In genomic region chr5:60672693-60673264, GRCh38 we compare ENCODE assay signal across 1 cellular context.
TF ChIP-seq lines count a peak whose summit lies in the region.

No MANE protein-coding gene starts in this region.

TF ChIP-seq in HepG2, 621 proteins besides CTCF, POLR2A, EP300 and RAD21 (continued from another document and continues in another):
- TF ChIP-seq ZNF280B (CRISPR knock-in tag; IDR thresholded peaks at IDR 0.05; ENCODE audit: borderline replicate concordance) (no peak), HOXA5 (CRISPR knock-in tag; IDR thresholded peaks at IDR 0.05) (peak; percentile 77; the same call in 1 of the 2 replicates), ZNF251 (CRISPR knock-in tag; IDR thresholded peaks at IDR 0.05) (no peak), NRL (CRISPR knock-in tag; IDR thresholded peaks at IDR 0.05; ENCODE audit: borderline replicate concordance) (no peak), NR0B2 (CRISPR knock-in tag; IDR thresholded peaks at IDR 0.05) (no peak), THYN1 (CRISPR knock-in tag; IDR thresholded peaks at IDR 0.05; ENCODE audit: borderline replicate concordance, low read depth) (no peak), XRCC5 (optimal IDR thresholded peaks at IDR 0.05; ENCODE audit: low read length) (no peak), CCAR2 (optimal IDR thresholded peaks at IDR 0.05; ENCODE audit: low read depth, low read length) (no peak), ZNF33B (CRISPR knock-in tag; IDR thresholded peaks at IDR 0.05) (no peak), KMT2B (CRISPR knock-in tag; IDR thresholded peaks at IDR 0.05) (peak; percentile 51; the same call in 1 of the 2 replicates), ATAD3A (CRISPR knock-in tag; IDR thresholded peaks at IDR 0.05) (no peak), ZFP36L1 (CRISPR knock-in tag; IDR thresholded peaks at IDR 0.05) (no peak; the same call in 1 of the 2 replicates), ZMYM4 (CRISPR knock-in tag; IDR thresholded peaks at IDR 0.05) (peak; percentile 81), KIAA2018 (CRISPR knock-in tag; IDR thresholded peaks at IDR 0.05; ENCODE audit: borderline replicate concordance) (no peak), SMAD1 (CRISPR knock-in tag; IDR thresholded peaks at IDR 0.05; ENCODE audit: borderline replicate concordance, low read depth) (no peak), FOXM1 (CRISPR knock-in tag; IDR thresholded peaks at IDR 0.05) (no peak), ZNF75D (CRISPR knock-in tag; IDR thresholded peaks at IDR 0.05; ENCODE audit: borderline replicate concordance) (no peak), ZNF746 (CRISPR knock-in tag; IDR thresholded peaks at IDR 0.05) (peak; percentile 83; the same call in 1 of the 2 replicates), TCF12 (IDR thresholded peaks at IDR 0.05) (no peak), TCF12 (CRISPR knock-in tag; IDR thresholded peaks at IDR 0.05) (peak; percentile 96), IKZF5 (CRISPR knock-in tag; IDR thresholded peaks at IDR 0.05) (peak; percentile 99), MAX (IDR thresholded peaks at IDR 0.05) (peak; percentile 69), PRPF4 (IDR thresholded peaks at IDR 0.05; ENCODE audit: low read depth, low read length, poor library complexity, severe bottlenecking) (no peak), TIGD3 (CRISPR knock-in tag; IDR thresholded peaks at IDR 0.05; ENCODE audit: borderline replicate concordance) (no peak), DZIP1 (CRISPR knock-in tag; IDR thresholded peaks at IDR 0.05) (no peak), ARNT2 (CRISPR knock-in tag; IDR thresholded peaks at IDR 0.05; ENCODE audit: low read depth) (no peak), ATF1 (CRISPR knock-in tag; IDR thresholded peaks at IDR 0.05) (no peak; the same call in 1 of the 2 replicates), MYNN (CRISPR knock-in tag; IDR thresholded peaks at IDR 0.05; ENCODE audit: low read depth) (no peak), FOXP1 (IDR thresholded peaks at IDR 0.05) (peak; percentile 99), FOXP1 (CRISPR knock-in tag; IDR thresholded peaks at IDR 0.05) (peak; percentile 100), KDM1A (CRISPR knock-in tag; IDR thresholded peaks at IDR 0.05) (peak; percentile 47; the same call in 1 of the 2 replicates), ZNF230 (CRISPR knock-in tag; IDR thresholded peaks at IDR 0.05) (no peak), MED13 (CRISPR knock-in tag; IDR thresholded peaks at IDR 0.05) (peak; percentile 96), ZNF558 (CRISPR knock-in tag; IDR thresholded peaks at IDR 0.05; ENCODE audit: borderline replicate concordance) (no peak), SNAPC4 (CRISPR knock-in tag; IDR thresholded peaks at IDR 0.05) (no peak), ZNF720 (CRISPR knock-in tag; IDR thresholded peaks at IDR 0.05) (no peak), ZNF367 (CRISPR knock-in tag; IDR thresholded peaks at IDR 0.05; ENCODE audit: borderline replicate concordance) (no peak), ZC3H13 (CRISPR knock-in tag; IDR thresholded peaks at IDR 0.05) (no peak), CEBPG (CRISPR knock-in tag; IDR thresholded peaks at IDR 0.05) (peak; percentile 79), TAF1 (CRISPR knock-in tag; IDR thresholded peaks at IDR 0.05) (no peak; the same call in 1 of the 2 replicates), ZSCAN20 (CRISPR knock-in tag; IDR thresholded peaks at IDR 0.05; ENCODE audit: borderline replicate concordance) (no peak), GPBP1L1 (CRISPR knock-in tag; IDR thresholded peaks at IDR 0.05) (no peak)
